Comparison of ENCODE assay signal across 1 cellular context in the genomic region with DNA sequence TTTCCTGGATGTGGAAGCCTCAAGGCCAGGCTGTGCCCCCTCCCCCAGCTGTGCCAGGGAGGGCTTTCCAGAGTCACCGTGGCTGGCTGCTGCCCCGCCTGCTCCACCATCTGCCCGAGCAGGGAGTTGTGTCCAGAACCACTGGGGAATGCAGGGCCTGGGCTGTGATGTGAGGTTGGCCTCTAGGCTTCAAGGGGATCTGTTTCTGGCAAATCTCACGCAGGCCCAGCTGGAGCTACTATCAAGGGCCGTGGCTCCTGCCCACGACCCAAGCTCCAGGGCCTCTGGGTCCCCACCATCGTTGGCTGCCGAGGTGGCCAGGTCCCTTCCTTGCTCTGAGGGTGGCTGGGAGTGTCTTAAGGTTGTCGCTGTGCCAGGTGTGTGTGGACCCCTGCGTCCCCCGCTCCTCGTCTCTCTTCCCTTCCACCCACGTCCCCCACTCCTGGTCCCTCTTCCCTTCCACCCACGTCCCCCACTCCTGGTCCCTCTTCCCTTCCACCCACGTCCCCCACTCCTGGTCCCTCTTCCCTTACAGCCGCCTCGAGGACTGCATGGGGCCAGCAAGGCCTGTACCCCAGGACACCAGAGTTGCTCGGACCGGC.
TF ChIP-seq lines count a peak whose summit lies in the region.

No MANE protein-coding gene starts in this region.

TF ChIP-seq in HEK293, 187 proteins besides CTCF, POLR2A, EP300 and RAD21 (continued from another document):
- TF ChIP-seq, protein P1, sequence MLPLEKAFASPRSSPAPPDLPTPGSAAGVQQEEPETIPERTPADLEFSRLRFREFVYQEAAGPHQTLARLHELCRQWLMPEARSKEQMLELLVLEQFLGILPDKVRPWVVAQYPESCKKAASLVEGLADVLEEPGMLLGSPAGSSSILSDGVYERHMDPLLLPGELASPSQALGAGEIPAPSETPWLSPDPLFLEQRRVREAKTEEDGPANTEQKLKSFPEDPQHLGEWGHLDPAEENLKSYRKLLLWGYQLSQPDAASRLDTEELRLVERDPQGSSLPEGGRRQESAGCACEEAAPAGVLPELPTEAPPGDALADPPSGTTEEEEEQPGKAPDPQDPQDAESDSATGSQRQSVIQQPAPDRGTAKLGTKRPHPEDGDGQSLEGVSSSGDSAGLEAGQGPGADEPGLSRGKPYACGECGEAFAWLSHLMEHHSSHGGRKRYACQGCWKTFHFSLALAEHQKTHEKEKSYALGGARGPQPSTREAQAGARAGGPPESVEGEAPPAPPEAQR (tag by site-specific recombination; IDR thresholded peaks at IDR 0.05) = no peak
